In the genomic region with DNA sequence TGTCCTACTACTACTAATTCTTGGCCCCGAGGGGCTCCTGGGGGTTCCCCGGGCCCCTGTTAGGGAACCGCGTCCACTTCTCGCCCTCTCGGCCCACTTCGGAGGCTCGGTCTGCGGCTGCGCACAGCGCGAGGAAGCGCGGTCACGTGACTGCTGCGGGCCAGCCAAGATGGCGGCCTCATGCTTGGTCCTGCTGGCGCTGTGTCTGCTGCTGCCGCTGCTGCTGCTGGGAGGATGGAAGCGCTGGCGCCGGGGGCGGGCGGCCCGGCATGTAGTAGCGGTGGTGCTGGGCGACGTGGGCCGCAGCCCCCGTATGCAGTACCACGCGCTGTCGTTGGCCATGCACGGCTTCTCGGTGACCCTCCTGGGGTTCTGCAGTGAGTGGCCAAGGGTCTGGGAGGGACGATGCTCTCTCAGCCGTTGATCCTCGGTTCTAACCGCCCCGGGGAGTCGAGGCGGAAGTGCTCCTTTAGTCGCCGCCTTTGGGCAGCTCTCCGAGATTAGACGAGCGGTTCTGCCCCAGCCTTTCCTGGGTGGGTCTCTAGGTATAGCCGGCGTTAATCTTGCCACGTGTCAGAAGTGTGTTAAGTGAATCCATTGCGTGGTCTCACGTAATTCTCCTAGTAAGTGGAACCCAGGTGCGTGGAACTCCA, we compare ENCODE assay signal across 8 cellular contexts. TPM values are rescaled to one million over a fixed set of nuclear protein-coding genes. Genes with fewer than 3 reads are reported as not detected.
DNase-seq lines count a peak whose midpoint lies in the region; TF ChIP-seq lines count a peak whose summit lies in the region.

A gene with protein sequence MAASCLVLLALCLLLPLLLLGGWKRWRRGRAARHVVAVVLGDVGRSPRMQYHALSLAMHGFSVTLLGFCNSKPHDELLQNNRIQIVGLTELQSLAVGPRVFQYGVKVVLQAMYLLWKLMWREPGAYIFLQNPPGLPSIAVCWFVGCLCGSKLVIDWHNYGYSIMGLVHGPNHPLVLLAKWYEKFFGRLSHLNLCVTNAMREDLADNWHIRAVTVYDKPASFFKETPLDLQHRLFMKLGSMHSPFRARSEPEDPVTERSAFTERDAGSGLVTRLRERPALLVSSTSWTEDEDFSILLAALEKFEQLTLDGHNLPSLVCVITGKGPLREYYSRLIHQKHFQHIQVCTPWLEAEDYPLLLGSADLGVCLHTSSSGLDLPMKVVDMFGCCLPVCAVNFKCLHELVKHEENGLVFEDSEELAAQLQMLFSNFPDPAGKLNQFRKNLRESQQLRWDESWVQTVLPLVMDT (plus strand): TSS at position 163 of the 653 bp plus-strand sequence. CDS start 7 bp downstream, at position 170.

- H3K4me1 ChIP-seq in GM23248 (ENCODE audit: insufficient read depth), result peaks cover 19% of the 10 kb centered on the region
- peaks cover 18% of the 10 kb centered on the region for H3K4me1 ChIP-seq in Karpas-422 (ENCODE audit: low read length)
- peaks cover 17% of the 10 kb centered on the region for H3K4me1 ChIP-seq in stomach smooth muscle (ENCODE audit: control insufficient read depth, insufficient read depth, low read length)

- peak within 1 kb of the TSS; percentile 88 for H3K27ac ChIP-seq in GM23248
- peak within 1 kb of the TSS; percentile 61 for H3K27ac ChIP-seq in Karpas-422 (ENCODE audit: low read length)
- H3K27ac ChIP-seq in stomach smooth muscle (ENCODE audit: low read length), result peak within 1 kb of the TSS; percentile 84

- in situ Hi-C loops in GM23248 (cut with MboI), result no loop called here

- peak within 1 kb of the TSS; percentile 98 for H3K4me3 Mint-ChIP-seq in neural crest cell

- H3K79me2 ChIP-seq in GM23248 (ENCODE audit: insufficient read depth) (peaks cover 33% of the 10 kb centered on the region), Karpas-422 (ENCODE audit: low read length) (peaks cover 26% of the 10 kb centered on the region)

- no peak for TF ChIP-seq CTCF in fibroblast of villous mesenchyme (IDR thresholded peaks at IDR 0.05; ENCODE audit: insufficient read depth, low read depth, low read length)
- no peak for TF ChIP-seq CTCF in neural crest cell (conservative IDR thresholded peaks at IDR 0.05)

- H2AFZ ChIP-seq in GM23248 (peak within 1 kb of the TSS; percentile 95), Karpas-422 (ENCODE audit: low read length) (peak within 1 kb of the TSS; percentile 70; the same call in 1 of the 2 replicates)

- H3K9me3 Mint-ChIP-seq in neural crest cell, result no peaks in the 10 kb centered on the region

- H3K9me3 ChIP-seq in GM23248 (ENCODE audit: low read depth), result no peaks in the 10 kb centered on the region
- no peaks in the 10 kb centered on the region for H3K9me3 ChIP-seq in Karpas-422 (ENCODE audit: low read length)
- no peaks in the 10 kb centered on the region for H3K9me3 ChIP-seq in stomach smooth muscle (ENCODE audit: control insufficient read depth in 2 of 2, low read length in 2 of 2)

- H3K27me3 ChIP-seq in GM23248 (replicated peaks; ENCODE audit: insufficient read depth), result 0 out of 2 replicates have a peak, but pooled peaks cover under 1% of the 10 kb centered on the region
- H3K27me3 ChIP-seq in Karpas-422 (ENCODE audit: low read length), result no peaks in the 10 kb centered on the region
- H3K27me3 ChIP-seq in stomach smooth muscle (ENCODE audit: control insufficient read depth in 1 of 2, insufficient read depth in 2 of 2, low read length in 2 of 2), result no peaks in the 10 kb centered on the region

- H3K9me2 ChIP-seq in GM23248 (ENCODE audit: insufficient read depth) (no peaks in the 10 kb centered on the region), Karpas-422 (replicated peaks; ENCODE audit: insufficient read depth, low read length) (no peaks in the 10 kb centered on the region)

- H3K9ac ChIP-seq in GM23248, result peak within 1 kb of the TSS; percentile 92
- H3K9ac ChIP-seq in Karpas-422 (ENCODE audit: low read length), result peak within 1 kb of the TSS; percentile 81
- H3K9ac ChIP-seq in stomach smooth muscle (ENCODE audit: low read length in 2 of 2), result peak within 1 kb of the TSS; percentile 18 to 75

- peaks cover 14% of the 10 kb centered on the region for H3K27me3 Mint-ChIP-seq in neural crest cell (ENCODE audit: low read depth)

- H4K20me1 ChIP-seq in GM23248 (ENCODE audit: insufficient read depth), result no peaks in the 10 kb centered on the region
- no peaks in the 10 kb centered on the region for H4K20me1 ChIP-seq in Karpas-422 (ENCODE audit: insufficient read depth, low read depth, low read length)

- H3K36me3 ChIP-seq in GM23248 (ENCODE audit: low read depth) (no peaks in the 10 kb centered on the region), Karpas-422 (ENCODE audit: insufficient read depth, low read length) (peaks cover 4% of the 10 kb centered on the region; the same call in 1 of the 2 replicates), stomach smooth muscle (ENCODE audit: control insufficient read depth in 2 of 2, insufficient read depth in 2 of 2, low read length in 2 of 2) (peaks cover 0 to 17% of the 10 kb centered on the region in 2 donors)

- H3K4me2 ChIP-seq in GM23248 (ENCODE audit: unreplicated experiment), result peak within 1 kb of the TSS; percentile 96
- peak within 1 kb of the TSS; percentile 90 for H3K4me2 ChIP-seq in Karpas-422 (ENCODE audit: low read depth, low read length, poor library complexity, severe bottlenecking)

- DNase-seq in EH (ENCODE audit: low read depth) (peak; percentile 86), GM23248 (peak; percentile 97), Karpas-422 (peak; percentile 97), fibroblast of villous mesenchyme (ENCODE audit: low read depth) (peak; percentile 84), neural crest cell (ENCODE audit: low read depth, low spot score) (peak; percentile 78)
- DNase-seq in activated effector memory CD4-positive, alpha-beta T cell treated with anti-CD3 and anti-CD28 coated beads, Interleukin-2, amount 50 U/mL, for 16 hours, result peak; percentile 96

- peak; percentile 94 for TF ChIP-seq POLR2A in Raji (IDR thresholded peaks at IDR 0.05; ENCODE audit: insufficient read depth, low read depth, low read length)

- H3K4me3 ChIP-seq in GM23248 (peak within 1 kb of the TSS; percentile 86), Karpas-422 (ENCODE audit: low read length) (peak within 1 kb of the TSS; percentile 80), fibroblast of villous mesenchyme (ENCODE audit: low read depth, low read length) (peak within 1 kb of the TSS; percentile 83), stomach smooth muscle (ENCODE audit: low read length in 2 of 2) (peak within 1 kb of the TSS; percentile 73 to 89)

- peaks cover 5% of the 10 kb centered on the region for H3K36me3 Mint-ChIP-seq in neural crest cell (ENCODE audit: low read depth)

- WGBS in GM23248 (ENCODE audit: low coverage in 1 of 2, low lambda C conversion rate in 2 of 2, missing lambda C conversion rate in 2 of 2), 2 experiments, result 1% methylated on average over 39 to 53 of the region's 53 CpGs

- H3F3A ChIP-seq in GM23248 (ENCODE audit: insufficient read depth), result peaks cover 18% of the 10 kb centered on the region

- H3K27ac Mint-ChIP-seq in neural crest cell (ENCODE audit: unreplicated experiment), result peak within 1 kb of the TSS; percentile 97

- H3K4me1 Mint-ChIP-seq in neural crest cell, result peaks cover 13% of the 10 kb centered on the region

RNA-seq across cellular contexts. Expression of the gene that starts here (rescaled TPM):
- total RNA-seq in GM23248 (2014; rRNA removed; shearing (Covaris generic)), result 34.1 and 36.5 TPM in 2 replicates
- polyA plus RNA-seq in GM23248 (2016; fragmentation: Nextera tagmentation; extraction: Ambion mirVana), result 45.4 and 48.0 TPM in 2 replicates
- total RNA-seq in Karpas-422 (2014; rRNA removed; shearing (Covaris generic); ENCODE audit: low replicate concordance), result 23.4 and 26.3 TPM in 2 replicates
- total RNA-seq in fibroblast of villous mesenchyme (39.9 and 41.9 TPM in 2 replicates), neural crest cell (23.2 and 25.2 TPM in 2 replicates)

Comparison
In these comparisons a context has a peak if more than half of its experiments do, and no peak if none do; other contexts are left out.
1. Peak in every context shown above with its lines: DNase-seq, H3K4me3 ChIP-seq and H3K27ac ChIP-seq.